Comparison of ENCODE assay signal across 24 cellular contexts in the genomic region with DNA sequence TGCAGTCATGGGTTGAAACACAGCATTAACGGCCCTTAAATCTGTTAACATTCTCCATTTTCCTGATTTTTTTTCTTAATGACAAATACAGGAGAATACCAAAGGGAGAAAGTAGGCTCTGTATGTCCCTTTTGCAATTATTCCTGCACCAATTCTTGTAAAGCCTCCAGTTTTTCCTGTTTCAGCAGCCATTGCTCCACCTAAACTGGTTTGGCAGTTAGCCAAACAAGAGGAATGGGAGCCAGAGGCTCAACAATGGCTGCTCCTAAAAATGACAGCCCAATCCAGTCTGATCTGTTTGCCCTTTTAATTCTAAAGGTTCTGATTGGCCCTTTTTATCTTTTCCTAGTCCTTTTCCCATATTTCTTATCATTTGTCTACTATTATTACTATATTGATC.
"Had no signal": no experiment of that assay in that cellular context is flagged by ENCODE, and none has a peak within 500 bp of the region (broad histone marks: within the 10 kb centered on the region; RNA-seq: fewer than 3 reads in every experiment).

No MANE protein-coding gene starts in this region.

- DNase-seq: activated CD4-positive, alpha-beta T cell treated with anti-CD3 and anti-CD28 coated beads for 4 hours; activated CD8-positive, alpha-beta memory T cell treated with anti-CD3 and anti-CD28 coated beads, Interleukin-2, amount 50 U/mL, for 4 hours; activated CD8-positive, alpha-beta T cell treated with anti-CD3 and anti-CD28 coated beads for 36 hours; activated gamma-delta T cell treated with Interleukin-2 at 50 U/mL for 16 hours; activated naive CD4-positive, alpha-beta T cell treated with anti-CD3 and anti-CD28 coated beads, Interleukin-2, amount 50 U/mL, for 16 hours; activated naive CD8-positive, alpha-beta T cell treated with anti-CD3 and anti-CD28 coated beads, Interleukin-2, amount 10 ng/mL, durations not matched to agents 7 days and 5 days; activated T-cell treated with anti-CD3 and anti-CD28 coated beads, Interleukin-2, amount 50 U/mL, for 72 hours; adrenal gland; anterior cingulate cortex; caudate nucleus; MM.1S; NCI-H146; NCI-H187 treated with DMSO at 0.1 percent for 48 hours; NCI-H2081 treated with DMSO at 0.1 percent for 48 hours; NCI-H446; NCI-H524; NCI-H82; RPMI8226; T-cell; WERI-Rb-1 had no signal

- H3K27ac ChIP-seq: adrenal gland, SK-N-MC, WERI-Rb-1 had no signal

- H3K36me3 ChIP-seq: adrenal gland, WERI-Rb-1 had no signal

- H3K4me1 ChIP-seq: adrenal gland had no signal

- H3K9me3 ChIP-seq: adrenal gland had no signal

- H3K4me3 ChIP-seq: adrenal gland, SK-N-MC had no signal

- H3K27me3 ChIP-seq: adrenal gland had no signal

- ATAC-seq: activated CD4-positive, CD25-positive, alpha-beta regulatory T cell treated with anti-CD3 and anti-CD28 coated beads, Interleukin-2, amount 50 U/mL, for 24 hours; activated CD8-positive, alpha-beta T cell treated with anti-CD3 and anti-CD28 coated beads for 36 hours; activated T-cell treated with anti-CD3 and anti-CD28 coated beads, Interleukin-2, amount 50 U/mL, for 72 hours; Panc1; Right ventricle myocardium inferior; T-cell had no signal
